In genomic region chr10:42836771-42837468, GRCh38 we compare ENCODE assay signal across 9 cellular contexts. TPM values are rescaled to one million over a fixed set of nuclear protein-coding genes. Genes with fewer than 3 reads are reported as not detected.
DNase-seq lines count a peak whose midpoint lies in the region; ATAC-seq and TF ChIP-seq lines count a peak whose summit lies in the region.
"Had no signal": no experiment of that assay in that cellular context is flagged by ENCODE, and none has a peak within 500 bp of the region (broad histone marks: within the 10 kb centered on the region; RNA-seq: fewer than 3 reads in every experiment).

No MANE protein-coding gene starts in this region.

- DNase-seq in Right ventricle myocardium inferior (ENCODE audit: missing footprints) (no peak), cardiac septum (ENCODE audit: low spot score) (no peak), choroid plexus epithelial cell (ENCODE audit: low read depth) (peak; percentile 51), kidney tubule cell (ENCODE audit: low spot score) (peak; percentile 16), NCI-H526 treated with DMSO at 0.1 percent for 48 hours (lab: John Stamatoyannopoulos, UW) (no peak), NCI-H1694 (lab: John Stamatoyannopoulos, UW) (no peak), NOMO-1 treated with DMSO at 0.1 percent for 48 hours (lab: John Stamatoyannopoulos, UW; ENCODE audit: unreplicated experiment) (no peak), SJCRH30 (no peak)

- no peak overlapping the region for H3K27ac ChIP-seq in SJCRH30
- H3K27ac ChIP-seq: pancreas had no signal

- no peaks in the 10 kb centered on the region for H3K4me1 ChIP-seq in SJCRH30
- H3K4me1 ChIP-seq: pancreas had no signal

- no peaks in the 10 kb centered on the region for H3K9me3 ChIP-seq in SJCRH30 (replicated peaks)
- H3K9me3 ChIP-seq: pancreas had no signal

- peak; percentile 41 for TF ChIP-seq CTCF in choroid plexus epithelial cell (conservative IDR thresholded peaks at IDR 0.05; ENCODE audit: low read depth, low read length)

- H3K4me3 ChIP-seq in choroid plexus epithelial cell (ENCODE audit: low read depth, low read length), result peak overlapping the region; percentile 49
- H3K4me3 ChIP-seq in SJCRH30, result no peak overlapping the region

- peak; percentile 56 for ATAC-seq in Right ventricle myocardium inferior

- no peaks in the 10 kb centered on the region for H3K36me3 ChIP-seq in SJCRH30
- H3K36me3 ChIP-seq: pancreas had no signal

- intact Hi-C loops in Right ventricle myocardium inferior (cut with DNase I) (no loop called here), cardiac septum (cut with DNase I) (no loop called here)

- H3K27me3 ChIP-seq in SJCRH30, result no peaks in the 10 kb centered on the region
- H3K27me3 ChIP-seq: pancreas had no signal

RNA-seq across cellular contexts. Expression of gene BMS1, which starts 54.3 kb away (rescaled TPM):
- total RNA-seq in Right ventricle myocardium inferior, result 15.0 TPM
- total RNA-seq in cardiac septum, result 13.4 TPM
- total RNA-seq in SJCRH30 (2014; rRNA removed; shearing (Covaris generic)), result 17.9 and 18.9 TPM in 2 replicates

Comparison
In these comparisons a context has a peak if more than half of its experiments do, and no peak if none do; other contexts are left out.
1. DNase-seq: peak in choroid plexus epithelial cell (single experiment) and kidney tubule cell (single experiment); none in Right ventricle myocardium inferior (single experiment), cardiac septum (single experiment), NCI-H526 treated with DMSO at 0.1 percent for 48 hours (single experiment), NCI-H1694 (single experiment), NOMO-1 treated with DMSO at 0.1 percent for 48 hours (single experiment) and SJCRH30 (0 of 2).